In genomic region chr10:46030091-46030937, GRCh38 we compare ENCODE assay signal across 8 cellular contexts. TPM values are rescaled to one million over a fixed set of nuclear protein-coding genes. Genes with fewer than 3 reads are reported as not detected.
DNase-seq lines count a peak whose midpoint lies in the region; ATAC-seq and TF ChIP-seq lines count a peak whose summit lies in the region.

Gene NCOA4 (minus strand): TSS chr10:46030623. CDS start chr10:46016680, 13,943 bp downstream.

- peaks cover 37% of the 10 kb centered on the region for H4K20me1 ChIP-seq in PC-9 (ENCODE audit: insufficient read depth)

- H3K36me3 ChIP-seq in PC-9 (ENCODE audit: low read depth) (0 out of 2 replicates have a peak, but pooled peaks cover 6% of the 10 kb centered on the region), muscle layer of duodenum (ENCODE audit: control insufficient read depth in 1 of 2, insufficient read depth in 2 of 2, low read length in 2 of 2) (no peaks in the 10 kb centered on the region)

- intact Hi-C loops in PC-9 (cut with micrococcal nuclease; ENCODE audit: unreplicated experiment), result loop anchor here (5.0 kb wide), 1 partner anchor 793 kb away; no protein-coding TSS in a partner anchor

- no peaks in the 10 kb centered on the region for H3K9me3 ChIP-seq in PC-9 (ENCODE audit: insufficient read depth, low read depth)
- H3K9me3 ChIP-seq in muscle layer of duodenum (ENCODE audit: control insufficient read depth in 1 of 2, low read length in 2 of 2), result no peaks in the 10 kb centered on the region

- H3K79me2 ChIP-seq in PC-9 (ENCODE audit: low read depth), result peaks cover 49% of the 10 kb centered on the region

- peaks cover 41% of the 10 kb centered on the region for H3K36me3 Mint-ChIP-seq in activated T-cell treated with anti-CD3 and anti-CD28 coated beads, Interleukin-2, amount 50 U/mL, for 24 hours (ENCODE audit: low read depth)

- H3K27me3 Mint-ChIP-seq in activated T-cell treated with anti-CD3 and anti-CD28 coated beads, Interleukin-2, amount 50 U/mL, for 24 hours, result peaks cover 2% of the 10 kb centered on the region

- POLR2A ChIA-PET in PC-9 (lab: Charles Lee; ENCODE audit: unreplicated experiment), result interaction anchor here (0.6 kb wide), 1 partner anchor 1052 kb away, joined by 4 read pairs; the partner anchor contains the start of gene DEPP1

- CTCF ChIA-PET in PC-9 (lab: Charles Lee), result no interaction called here

- peak within 1 kb of the TSS; percentile 96 for H3K4me3 Mint-ChIP-seq in activated T-cell treated with anti-CD3 and anti-CD28 coated beads, Interleukin-2, amount 50 U/mL, for 24 hours

- peak; percentile 77 for TF ChIP-seq CTCF in PC-9 (conservative IDR thresholded peaks at IDR 0.05)

- H2AFZ ChIP-seq in PC-9, result peak within 1 kb of the TSS; percentile 80

- H3K9me3 Mint-ChIP-seq in activated T-cell treated with anti-CD3 and anti-CD28 coated beads, Interleukin-2, amount 50 U/mL, for 24 hours, result no peaks in the 10 kb centered on the region

- DNase-seq in DMS53 (lab: John Stamatoyannopoulos, UW), result peak; percentile 99
- peak; percentile 96 for DNase-seq in Jurkat, Clone E6-1 (ENCODE audit: low read depth, low spot score)
- peak; percentile 91 to 96 for DNase-seq in PC-9
- DNase-seq in activated T-cell treated with anti-CD3 and anti-CD28 coated beads, Interleukin-2, amount 50 U/mL, for 24 hours, result peak; percentile 93
- DNase-seq in stimulated activated CD8-positive, alpha-beta memory T cell treated with anti-CD3 and anti-CD28 coated beads, Interleukin-7, amount 100 ng/mL, for 4 hours (ENCODE audit: low read depth in 2 of 2), result peak; percentile 94 to 95

- peak within 1 kb of the TSS; percentile 94 for H3K4me2 ChIP-seq in PC-9

- BruUV-seq in PC-9 (replicated peaks; lab: Mats Ljungman, UMichigan), result no TSS peak

- no peaks in the 10 kb centered on the region for H3K9me2 ChIP-seq in PC-9 (ENCODE audit: insufficient read depth)

- peak within 1 kb of the TSS; percentile 62 for H3K27ac ChIP-seq in PC-9
- H3K27ac ChIP-seq in muscle layer of duodenum (ENCODE audit: low read length), result peak within 1 kb of the TSS; percentile 93

- H3F3A ChIP-seq in PC-9 (ENCODE audit: insufficient read depth, low read depth), result no peaks in the 10 kb centered on the region; the same call in 1 of the 2 replicates

- peaks cover 49% of the 10 kb centered on the region for H3K4me1 Mint-ChIP-seq in activated T-cell treated with anti-CD3 and anti-CD28 coated beads, Interleukin-2, amount 50 U/mL, for 24 hours (ENCODE audit: low read depth)

- ATAC-seq in GM21619 (IDR thresholded peaks at IDR 0.05; ENCODE audit: unreplicated experiment) (peak; percentile 97), esophagus mucosa (peak; percentile 96)

- H3K4me1 ChIP-seq in PC-9 (replicated peaks; ENCODE audit: insufficient read depth), result peaks cover 28% of the 10 kb centered on the region
- H3K4me1 ChIP-seq in muscle layer of duodenum (ENCODE audit: control insufficient read depth in 1 of 2, insufficient read depth in 2 of 2, low read length in 2 of 2), result peaks cover 32 to 42% of the 10 kb centered on the region in 2 donors

- H3K4me3 ChIP-seq in Jurkat, Clone E6-1 (ENCODE audit: low read length), result peak within 1 kb of the TSS; percentile 91
- peak within 1 kb of the TSS; percentile 97 for H3K4me3 ChIP-seq in PC-9
- peak within 1 kb of the TSS; percentile 70 to 87 for H3K4me3 ChIP-seq in muscle layer of duodenum (ENCODE audit: low read depth in 1 of 2, low read length in 2 of 2)

- H3K27ac Mint-ChIP-seq in activated T-cell treated with anti-CD3 and anti-CD28 coated beads, Interleukin-2, amount 50 U/mL, for 24 hours, result peak within 1 kb of the TSS; percentile 98

- H3K27me3 ChIP-seq in PC-9 (ENCODE audit: insufficient read depth, low read depth) (no peaks in the 10 kb centered on the region), muscle layer of duodenum (ENCODE audit: low read depth, low read length) (no peaks in the 10 kb centered on the region)

RNA-seq across cellular contexts. Expression of gene NCOA4, which starts in this region (rescaled TPM):
- polyA plus RNA-seq in Jurkat, Clone E6-1 (2012; ENCODE audit: insufficient read depth, insufficient read length), result 55.2 TPM
- 142 and 143 TPM in 2 replicates for total RNA-seq in PC-9 (2021)
- 100 TPM for total RNA-seq in esophagus mucosa

Comparison
In these comparisons a context has a peak if more than half of its experiments do, and no peak if none do; other contexts are left out.
1. Peak in every context shown above with its lines: DNase-seq, ATAC-seq, H3K4me3 ChIP-seq and H3K27ac ChIP-seq.